ENCODE assay signal across 11 cellular contexts in genomic region chr1:150302338-150302737, GRCh38.
DNase-seq lines count a peak whose midpoint lies in the region; ATAC-seq lines count a peak whose summit lies in the region.
"Had no signal": no experiment of that assay in that cellular context is flagged by ENCODE, and none has a peak within 500 bp of the region (broad histone marks: within the 10 kb centered on the region; RNA-seq: fewer than 3 reads in every experiment).

No MANE protein-coding gene starts in this region.

- ATAC-seq in GM18520 (IDR thresholded peaks at IDR 0.05; ENCODE audit: unreplicated experiment) = no peak
- no peak for ATAC-seq in HG03108 (IDR thresholded peaks at IDR 0.05; ENCODE audit: unreplicated experiment)

- H3K27ac ChIP-seq in caudate nucleus (ENCODE audit: low read depth, low read length) = peak overlapping the region; percentile 90
- H3K27ac ChIP-seq: psoas muscle had no signal

- DNase-seq in NCI-H2081 (lab: John Stamatoyannopoulos, UW) (peak; percentile 33 to 51), NCI-H2081 treated with DMSO at 0.1 percent for 48 hours (lab: John Stamatoyannopoulos, UW) (no peak), caudate nucleus (lab: John Stamatoyannopoulos, UW) (peak in 52 of 61 donors; percentile 7 to 95 (median 63)), nucleus accumbens (lab: John Stamatoyannopoulos, UW) (peak in 53 of 56 donors; percentile 2 to 94 (median 51))
- DNase-seq: 8988T; activated naive CD8-positive, alpha-beta T cell treated with anti-CD3 and anti-CD28 coated beads, Interleukin-2, amount 10 ng/mL, durations not matched to agents 7 days and 5 days; GOT3; psoas muscle; stimulated activated CD4-positive, alpha-beta T cell treated with anti-CD3 and anti-CD28 coated beads, Interleukin-4, amount 100 ng/mL, for 1 hour had no signal
